8 cellular contexts compared by ENCODE assay signal in genomic region chr2:183078467-183079334, GRCh38. TPM values are rescaled to one million over a fixed set of nuclear protein-coding genes. Genes with fewer than 3 reads are reported as not detected.
DNase-seq lines count a peak whose midpoint lies in the region; ATAC-seq and TF ChIP-seq lines count a peak whose summit lies in the region.

A gene with protein sequence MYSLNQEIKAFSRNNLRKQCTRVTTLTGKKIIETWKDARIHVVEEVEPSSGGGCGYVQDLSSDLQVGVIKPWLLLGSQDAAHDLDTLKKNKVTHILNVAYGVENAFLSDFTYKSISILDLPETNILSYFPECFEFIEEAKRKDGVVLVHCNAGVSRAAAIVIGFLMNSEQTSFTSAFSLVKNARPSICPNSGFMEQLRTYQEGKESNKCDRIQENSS (plus strand): TSS chr2:183078747. CDS start chr2:183078934, 187 bp downstream.

- ATAC-seq in GM19372 (IDR thresholded peaks at IDR 0.05; ENCODE audit: low read depth, unreplicated experiment) (peak; percentile 90), HG03521 (IDR thresholded peaks at IDR 0.05; ENCODE audit: unreplicated experiment) (peak; percentile 87), right lobe of liver (peak; percentile 97 to 98 (median 98))

- no peak for TF ChIP-seq CTCF in right lobe of liver (IDR thresholded peaks at IDR 0.05)

- H3K27me3 ChIP-seq in duodenal mucosa (ENCODE audit: control insufficient read depth in 1 of 2, insufficient read depth in 2 of 2, low read length in 2 of 2), result no peaks in the 10 kb centered on the region
- no peaks in the 10 kb centered on the region for H3K27me3 ChIP-seq in right lobe of liver

- WGBS in right lobe of liver (ENCODE audit: insufficient coverage, low coverage, low lambda C conversion rate, missing lambda C conversion rate), result 4% methylated on average over 24 of the region's 25 CpGs

- intact Hi-C loops in right lobe of liver (cut with DNase I), result no loop called here

- DNase-seq in CD1c-positive myeloid dendritic cell (ENCODE audit: extremely low spot score) (peak; percentile 91), NCI-H69 (lab: John Stamatoyannopoulos, UW) (peak; percentile 94), right lobe of liver (peak; percentile 70 to 92 (median 70))
- DNase-seq in activated CD4-positive, alpha-beta T cell treated with anti-CD3 and anti-CD28 coated beads, Interleukin-2, amount 50 U/mL, for 4 hours, result peak; percentile 75 to 77
- DNase-seq in stimulated activated CD4-positive, alpha-beta T cell treated with anti-CD3 and anti-CD28 coated beads, Interleukin-4, amount 100 ng/mL, for 4 hours, result peak; percentile 72 to 79

- H3K27ac ChIP-seq in duodenal mucosa (ENCODE audit: low read depth, low read length) (peak within 1 kb of the TSS; percentile 63), right lobe of liver (peak within 1 kb of the TSS; percentile 61 to 73 (median 67))

- H3K36me3 ChIP-seq in duodenal mucosa (ENCODE audit: control insufficient read depth in 1 of 2, insufficient read depth in 2 of 2, low read length in 2 of 2), result no peaks in the 10 kb centered on the region
- no peaks in the 10 kb centered on the region for H3K36me3 ChIP-seq in right lobe of liver

- H3K9me3 ChIP-seq in duodenal mucosa (ENCODE audit: control insufficient read depth in 1 of 2, low read length in 2 of 2) (no peaks in the 10 kb centered on the region), right lobe of liver (no peaks in the 10 kb centered on the region)

- H3K9ac ChIP-seq in duodenal mucosa (ENCODE audit: low read depth in 1 of 2, low read length in 2 of 2), result peak within 1 kb of the TSS; percentile 82 to 95

- H3K4me3 ChIP-seq in duodenal mucosa (ENCODE audit: low read depth in 1 of 2, low read length in 2 of 2) (peak within 1 kb of the TSS; percentile 91 to 97), right lobe of liver (peak within 1 kb of the TSS; percentile 52 to 66 (median 55))

- TF ChIP-seq POLR2A in right lobe of liver (IDR thresholded peaks at IDR 0.05), result peak; percentile 71

- H3K4me1 ChIP-seq in duodenal mucosa (ENCODE audit: control insufficient read depth in 1 of 2, insufficient read depth in 2 of 2, low read length in 2 of 2) (peaks cover 0 to 6% of the 10 kb centered on the region in 2 donors), right lobe of liver (no peaks in the 10 kb centered on the region)

RNA-seq across cellular contexts. Expression of the gene that starts here (rescaled TPM):
- 1 to 10 TPM in 3 of 6 experiments, under 1 TPM in 3; 0.37 to 1.5 (median 0.78) TPM for total RNA-seq in right lobe of liver

Comparison
In these comparisons a context has a peak if more than half of its experiments do, and no peak if none do; other contexts are left out.
1. Peak in every context shown above with its lines: DNase-seq, ATAC-seq, H3K4me3 ChIP-seq and H3K27ac ChIP-seq.